ENCODE assay signal across 1 cellular context in genomic region chr7:95435422-95435780, GRCh38.
TF ChIP-seq lines count a peak whose summit lies in the region.

No MANE protein-coding gene starts in this region.

TF ChIP-seq in H1, 55 proteins besides CTCF, POLR2A, EP300 and RAD21 (continued from another document):
- TF ChIP-seq CHD7 (IDR thresholded peaks at IDR 0.05; ENCODE audit: insufficient replicate concordance, low read length): no peak
- TF ChIP-seq ATF3 (IDR thresholded peaks at IDR 0.05; ENCODE audit: insufficient read depth, low read depth, low read length): no peak
- TF ChIP-seq RFX5 (IDR thresholded peaks at IDR 0.05; ENCODE audit: borderline replicate concordance, low read depth, low read length): no peak
- TF ChIP-seq TAF1 (IDR thresholded peaks at IDR 0.05; ENCODE audit: low read depth, low read length): no peak
- TF ChIP-seq MAX (IDR thresholded peaks at IDR 0.05): no peak
- no peak for TF ChIP-seq EZH2 (IDR thresholded peaks at IDR 0.05; ENCODE audit: low read depth, low read length, severe bottlenecking)
- no peak for TF ChIP-seq KDM4A (IDR thresholded peaks at IDR 0.05; ENCODE audit: low read depth, low read length, severe bottlenecking)
- no peak for TF ChIP-seq FOSL1 (IDR thresholded peaks at IDR 0.05; ENCODE audit: insufficient read depth, low read depth, low read length)
- TF ChIP-seq CBX8 (IDR thresholded peaks at IDR 0.05; ENCODE audit: borderline replicate concordance, low read depth, low read length): no peak
- no peak for TF ChIP-seq HDAC2 (IDR thresholded peaks at IDR 0.05; ENCODE audit: borderline replicate concordance in 1 of 2, low read depth in 2 of 2, low read length in 2 of 2)
- no peak for TF ChIP-seq SIX5 (IDR thresholded peaks at IDR 0.05; ENCODE audit: low read depth, low read length)
- TF ChIP-seq BRCA1 (IDR thresholded peaks at IDR 0.05; ENCODE audit: low read depth, low read length): no peak
- no peak for TF ChIP-seq SIN3A (conservative IDR thresholded peaks at IDR 0.05 in 1 of 2, IDR thresholded peaks at IDR 0.05 in 1 of 2; ENCODE audit: low read depth in 1 of 2, low read length in 2 of 2)
- no peak for TF ChIP-seq SP2 (IDR thresholded peaks at IDR 0.05; ENCODE audit: low read length)
- no peak for TF ChIP-seq ATF2 (IDR thresholded peaks at IDR 0.05; ENCODE audit: low read length)
- TF ChIP-seq CBX5 (IDR thresholded peaks at IDR 0.05; ENCODE audit: low read depth, low read length): no peak
- no peak for TF ChIP-seq SAP30 (IDR thresholded peaks at IDR 0.05; ENCODE audit: insufficient read depth, insufficient replicate concordance, low read length)
- no peak for TF ChIP-seq RXRA (IDR thresholded peaks at IDR 0.05; ENCODE audit: insufficient read depth, low read depth, low read length)
